Comparison of ENCODE assay signal across 34 cellular contexts in the genomic region with DNA sequence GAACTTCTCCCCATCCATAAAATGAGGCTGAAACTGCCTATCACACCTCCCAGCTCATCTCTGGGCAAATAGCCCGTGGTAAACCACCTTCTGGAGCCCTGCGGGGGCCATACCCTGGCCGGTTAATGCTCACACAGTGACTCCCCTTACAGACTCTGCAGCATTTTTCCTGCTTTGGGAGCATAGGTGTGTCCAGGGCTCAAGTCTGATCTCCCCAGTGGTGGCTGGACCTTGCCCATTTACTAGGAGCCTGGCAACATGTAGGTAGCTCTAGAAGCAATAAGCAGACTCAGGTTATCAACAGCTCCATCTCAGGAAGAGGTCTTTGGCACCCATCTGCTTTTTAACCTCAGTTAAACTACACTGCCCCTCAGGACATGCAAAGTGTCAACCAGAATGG. TPM values are rescaled to one million over a fixed set of nuclear protein-coding genes. Genes with fewer than 3 reads are reported as not detected.
"Had no signal": no experiment of that assay in that cellular context is flagged by ENCODE, and none has a peak within 500 bp of the region (broad histone marks: within the 10 kb centered on the region; RNA-seq: fewer than 3 reads in every experiment).

No MANE protein-coding gene starts in this region.

- H3K27ac Mint-ChIP-seq: memory B cell; nephron progenitor cell; stimulated activated effector memory CD8-positive, alpha-beta T cell treated with anti-CD3 and anti-CD28 coated beads, Interleukin-12 subunit alpha, Interleukin-12 subunit beta, amount 100 ng/mL, for 72 hours; type B pancreatic cell had no signal

- H3K4me3 Mint-ChIP-seq: memory B cell; naive thymus-derived CD4-positive, alpha-beta T cell; nephron progenitor cell; stimulated activated effector memory CD8-positive, alpha-beta T cell treated with anti-CD3 and anti-CD28 coated beads, Interleukin-12 subunit alpha, Interleukin-12 subunit beta, amount 100 ng/mL, for 72 hours; type B pancreatic cell had no signal

- H3K36me3 Mint-ChIP-seq: memory B cell; naive thymus-derived CD4-positive, alpha-beta T cell; stimulated activated effector memory CD8-positive, alpha-beta T cell treated with anti-CD3 and anti-CD28 coated beads, Interleukin-12 subunit alpha, Interleukin-12 subunit beta, amount 100 ng/mL, for 72 hours; type B pancreatic cell had no signal

- H3K4me1 Mint-ChIP-seq: nephron progenitor cell had no signal

- H3K9me3 Mint-ChIP-seq: memory B cell; naive thymus-derived CD4-positive, alpha-beta T cell; nephron progenitor cell; stimulated activated effector memory CD8-positive, alpha-beta T cell treated with anti-CD3 and anti-CD28 coated beads, Interleukin-12 subunit alpha, Interleukin-12 subunit beta, amount 100 ng/mL, for 72 hours; type B pancreatic cell had no signal

- ATAC-seq: foreskin keratinocyte; gastroesophageal sphincter; heart left ventricle; left lobe of liver; naive thymus-derived CD4-positive, alpha-beta T cell; sciatic nerve; stimulated activated effector memory CD8-positive, alpha-beta T cell treated with anti-CD3 and anti-CD28 coated beads, Interleukin-12 subunit alpha, Interleukin-12 subunit beta, amount 100 ng/mL, for 72 hours had no signal

- DNase-seq: dermis blood vessel endothelial cell; effector memory CD4-positive, alpha-beta T cell; foreskin keratinocyte; heart left ventricle; kidney glomerular epithelial cell; naive thymus-derived CD4-positive, alpha-beta T cell; nephron progenitor cell; nucleus accumbens; stimulated activated CD4-positive, alpha-beta T cell treated with anti-CD3 and anti-CD28 coated beads, Interleukin-2, amount 100 ng/mL, for 24 hours; stimulated activated CD4-positive, alpha-beta T cell treated with anti-CD3 and anti-CD28 coated beads, Interleukin-4, amount 100 ng/mL, for 24 hours; stimulated activated naive CD4-positive, alpha-beta T cell treated with Interleukin-2 at 50 U/mL for 16 hours; stomach; thyroid gland had no signal

RNA-seq across cellular contexts. Expression of a gene that starts 5.5 kb away (rescaled TPM):
- total RNA-seq: fibroblast of lung had no signal

RNA-seq across cellular contexts. Expression of a gene that starts 15.2 kb away (rescaled TPM):
- total RNA-seq: chondrocyte; dermis blood vessel endothelial cell; endothelial cell of umbilical vein; epithelial cell of proximal tubule; esophagus muscularis mucosa; fibroblast of lung; heart left ventricle; liver; lung; mononuclear cell; naive thymus-derived CD4-positive, alpha-beta T cell; osteocyte; right atrium auricular region; sciatic nerve; subcutaneous adipose tissue; temporal lobe; thyroid gland had no signal

RNA-seq across cellular contexts. Expression of a gene that starts 36.5 kb away (rescaled TPM):
- total RNA-seq: chondrocyte; dermis blood vessel endothelial cell; endothelial cell of umbilical vein; epithelial cell of proximal tubule; fibroblast of lung; foreskin keratinocyte; gastroesophageal sphincter; heart left ventricle; hepatocyte; left lobe of liver; liver; lung; mononuclear cell; naive thymus-derived CD4-positive, alpha-beta T cell; osteocyte; prostate gland; right atrium auricular region; sciatic nerve; smooth muscle cell; stomach; subcutaneous adipose tissue; temporal lobe; thyroid gland had no signal

RNA-seq across cellular contexts. Expression of a gene that starts 52.5 kb away (rescaled TPM):
- total RNA-seq: chondrocyte; dermis blood vessel endothelial cell; endothelial cell of umbilical vein; epithelial cell of proximal tubule; esophagus muscularis mucosa; fibroblast of lung; foreskin keratinocyte; heart left ventricle; hepatocyte; left lobe of liver; liver; lung; mononuclear cell; naive thymus-derived CD4-positive, alpha-beta T cell; osteocyte; right atrium auricular region; sciatic nerve; smooth muscle cell; stomach; subcutaneous adipose tissue; temporal lobe; thyroid gland had no signal
